30 cellular contexts compared by ENCODE assay signal in the genomic region with DNA sequence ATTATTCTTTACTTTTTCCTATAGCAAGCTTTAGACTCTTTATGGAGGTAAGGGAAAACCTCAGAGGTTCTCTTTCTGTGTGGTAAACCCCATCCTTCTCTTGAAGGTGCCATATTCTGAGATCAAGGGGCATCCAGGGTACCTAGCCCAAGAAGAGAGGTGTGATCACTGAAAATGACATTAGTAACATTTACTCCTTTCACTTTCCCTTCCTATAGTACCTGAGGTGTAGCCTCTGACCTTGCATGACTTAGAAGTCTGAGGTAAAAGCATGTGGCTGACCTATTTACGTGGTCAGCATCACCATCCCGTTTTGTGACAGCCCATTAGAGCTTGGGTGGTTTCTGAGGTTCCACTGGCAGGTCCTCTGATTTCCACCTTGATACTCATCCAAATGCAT. TPM values are rescaled to one million over a fixed set of nuclear protein-coding genes. Genes with fewer than 3 reads are reported as not detected.
A peak's percentile ranks its signal among the peaks of the same experiment; 100 is the strongest.
DNase-seq lines count a peak whose midpoint lies in the region; ATAC-seq, FAIRE-seq and TF ChIP-seq lines count a peak whose summit lies in the region.
"Had no signal": no experiment of that assay in that cellular context is flagged by ENCODE, and none has a peak within 500 bp of the region (broad histone marks: within the 10 kb centered on the region; RNA-seq: fewer than 3 reads in every experiment).

No MANE protein-coding gene starts in this region.

- intact Hi-C loops in lower leg skin (cut with DNase I; ENCODE audit: low total_unique reads), result no loop called here

- no peak for TF ChIP-seq RAD21 in H1 (IDR thresholded peaks at IDR 0.05 in 1 of 2, conservative IDR thresholded peaks at IDR 0.05 in 1 of 2; ENCODE audit: low read depth in 2 of 2, low read length in 2 of 2)

- H3K23ac ChIP-seq in H1 (ENCODE audit: insufficient read length), result no peak overlapping the region

- no peak for FAIRE-seq in H1 (lab: Jason Lieb, UNC)
- no peak for FAIRE-seq in urothelium cell line (lab: Jason Lieb, UNC)
- FAIRE-seq: colon, D721Med, GM12878 had no signal

- no peaks in the 10 kb centered on the region for H3K4me1 ChIP-seq in H1 (replicated peaks in 1 of 4; ENCODE audit: control insufficient read depth in 3 of 4, insufficient read depth in 4 of 4, low read length in 3 of 4)
- H3K4me1 ChIP-seq: breast epithelium had no signal

- no peaks in the 10 kb centered on the region for H3K27me3 ChIP-seq in H1 (replicated peaks in 1 of 4; ENCODE audit: control insufficient read depth in 3 of 4, extremely low read depth in 1 of 4, insufficient read depth in 3 of 4, low read length in 3 of 4)
- H3K27me3 ChIP-seq: breast epithelium, tibial nerve had no signal

- CTCF ChIA-PET in H1 (lab: Charles Lee; ENCODE audit: partially characterized antibody), result no interaction called here

- H3K9me3 Mint-ChIP-seq in activated naive CD4-positive, alpha-beta T cell treated with anti-CD3 and anti-CD28 coated beads, Interleukin-2, amount 50 U/mL, for 72 hours, result peaks cover 0 to 4% of the 10 kb centered on the region in 2 donors

- TF ChIP-seq POLR2A in H1 (IDR thresholded peaks at IDR 0.05; ENCODE audit: control extremely low read depth in 1 of 2, low read depth in 2 of 2, low read length in 2 of 2) (no peak), lower leg skin (IDR thresholded peaks at IDR 0.05) (no peak)

- no peaks in the 10 kb centered on the region; a peak in 1 of 4 replicates for H3K9me3 ChIP-seq in H1 (ENCODE audit: insufficient read depth in 2 of 2, low read depth in 1 of 2, low read length in 1 of 2)

- H4K8ac ChIP-seq in H1 (ENCODE audit: extremely low read depth, insufficient read depth, low read length), result no peak overlapping the region

- H3K4me3 ChIP-seq in H1 (ENCODE audit: extremely low read depth in 1 of 4, insufficient read depth in 2 of 4, low read depth in 3 of 4, low read length in 4 of 4) (no peak overlapping the region), lower leg skin (ENCODE audit: low read depth, poor library complexity, severe bottlenecking) (no peak overlapping the region)
- H3K4me3 ChIP-seq: breast epithelium, GM12878, skin epidermis, tibial nerve had no signal

- H3K36me3 Mint-ChIP-seq in activated naive CD4-positive, alpha-beta T cell treated with anti-CD3 and anti-CD28 coated beads, Interleukin-2, amount 50 U/mL, for 72 hours, result peaks cover 4 to 5% of the 10 kb centered on the region in 2 donors
- H3K36me3 Mint-ChIP-seq: activated CD8-positive, alpha-beta memory T cell treated with anti-CD3 and anti-CD28 coated beads, Interleukin-2, amount 10 ng/mL, durations not matched to agents 7 days and 5 days; CD4-positive, CD25-positive, alpha-beta regulatory T cell had no signal

- no peak overlapping the region for H2AFZ ChIP-seq in H1 (ENCODE audit: low read length)

- TF ChIP-seq CTCF in H1 (IDR thresholded peaks at IDR 0.05; ENCODE audit: control extremely low read depth in 1 of 3, insufficient read depth in 1 of 3, low read depth in 1 of 3, low read length in 3 of 3) (no peak), lower leg skin (IDR thresholded peaks at IDR 0.05) (no peak)

- no peak overlapping the region for H2BK120ac ChIP-seq in H1 (replicated peaks; ENCODE audit: low read depth, low read length)

- POLR2A ChIA-PET in H1 (lab: Charles Lee; ENCODE audit: partially characterized antibody), result no interaction called here

- no peak for TF ChIP-seq EP300 in H1 (IDR thresholded peaks at IDR 0.05; ENCODE audit: borderline replicate concordance in 1 of 2, low read depth in 2 of 2, low read length in 2 of 2)

- H2BK5ac ChIP-seq in H1 (ENCODE audit: low read depth, low read length), result no peak overlapping the region

- H3K18ac ChIP-seq in H1 (ENCODE audit: extremely low read depth, low read length), result no peak overlapping the region

- H3K79me1 ChIP-seq in H1 (ENCODE audit: low read depth, low read length), result no peaks in the 10 kb centered on the region

- H2BK12ac ChIP-seq in H1 (ENCODE audit: low read depth, low read length), result 0 out of 2 replicates have a peak overlapping the region, but pooled peaks have one; percentile 6

- peaks cover 0 to 3% (median 0%) of the 10 kb centered on the region in 4 experiments; a peak in 1 of 8 replicates for H3K36me3 ChIP-seq in H1 (ENCODE audit: control insufficient read depth in 2 of 4, insufficient read depth in 4 of 4, low read length in 3 of 4)
- H3K36me3 ChIP-seq: breast epithelium, tibial nerve had no signal

- no peak overlapping the region for H4K91ac ChIP-seq in H1 (replicated peaks; ENCODE audit: insufficient read length, low read length)

- 90% methylated on average over 2 of the region's 2 CpGs; no CpG with 5 or more reads in 1 of the 2 experiments for WGBS in H1 (ENCODE audit: extremely low coverage in 1 of 2, insufficient coverage in 1 of 2, insufficient read length in 1 of 2, insufficient replicate concordance in 2 of 2, low coverage in 1 of 2, low lambda C conversion rate in 2 of 2, missing lambda C conversion rate in 1 of 2), 2 experiments
- WGBS in lower leg skin, 2 donors, result 76 to 79% methylated on average over 2 of the region's 2 CpGs

- H2BK15ac ChIP-seq in H1 (ENCODE audit: low read length), result no peak overlapping the region

- no peaks in the 10 kb centered on the region for H3K79me2 ChIP-seq in H1 (ENCODE audit: control insufficient read depth in 1 of 2, insufficient read depth in 2 of 2, low read length in 2 of 2)

- no peak overlapping the region for H4K5ac ChIP-seq in H1 (ENCODE audit: insufficient read length, low read depth, low read length)

- H3K14ac ChIP-seq in H1 (ENCODE audit: insufficient read length), result no peak overlapping the region

- peak; percentile 53 to 61 for ATAC-seq in activated naive CD4-positive, alpha-beta T cell treated with anti-CD3 and anti-CD28 coated beads, Interleukin-2, amount 50 U/mL, for 72 hours
- peak; percentile 88 for ATAC-seq in GM21786 (IDR thresholded peaks at IDR 0.05; ENCODE audit: unreplicated experiment)
- peak; percentile 47 for ATAC-seq in HG03342 (IDR thresholded peaks at IDR 0.05; ENCODE audit: unreplicated experiment)
- ATAC-seq: activated CD8-positive, alpha-beta memory T cell treated with anti-CD3 and anti-CD28 coated beads, Interleukin-2, amount 10 ng/mL, durations not matched to agents 7 days and 5 days; activated T-cell treated with anti-CD3 and anti-CD28 coated beads, Interleukin-2, amount 50 U/mL, for 72 hours; GM12878; left lobe of liver; PC-3 had no signal

- H4K20me1 ChIP-seq in H1 (replicated peaks in 1 of 2; ENCODE audit: control insufficient read depth in 1 of 2, insufficient read depth in 2 of 2, low read length in 2 of 2), result no peaks in the 10 kb centered on the region

- no peak overlapping the region for H3K4me2 ChIP-seq in H1 (ENCODE audit: insufficient read depth in 1 of 2, low read depth in 2 of 2, low read length in 2 of 2)

- no peak overlapping the region for H3K27ac Mint-ChIP-seq in activated naive CD4-positive, alpha-beta T cell treated with anti-CD3 and anti-CD28 coated beads, Interleukin-2, amount 50 U/mL, for 72 hours
- H3K27ac Mint-ChIP-seq: activated CD8-positive, alpha-beta memory T cell treated with anti-CD3 and anti-CD28 coated beads, Interleukin-2, amount 10 ng/mL, durations not matched to agents 7 days and 5 days; activated T-cell treated with anti-CD3 and anti-CD28 coated beads, Interleukin-2, amount 50 U/mL, for 72 hours; CD4-positive, CD25-positive, alpha-beta regulatory T cell had no signal

- no peak overlapping the region for H3K27ac ChIP-seq in H1 (ENCODE audit: low read depth, low read length)
- H3K27ac ChIP-seq: breast epithelium, epithelial cell of prostate, skin epidermis, tibial nerve had no signal

- H3K9ac ChIP-seq in H1 (replicated peaks in 1 of 4; ENCODE audit: extremely low read depth in 1 of 4, low read depth in 3 of 4, low read length in 3 of 4), result no peak overlapping the region

- no peak overlapping the region for H3K4ac ChIP-seq in H1 (replicated peaks; ENCODE audit: insufficient read length, low read depth, low read length)

- H2BK20ac ChIP-seq in H1 (ENCODE audit: low read length), result no peak overlapping the region

- no peaks in the 10 kb centered on the region for H3K23me2 ChIP-seq in H1 (ENCODE audit: low read depth, low read length)

- no peak for DNase-seq in activated naive CD4-positive, alpha-beta T cell treated with anti-CD3 and anti-CD28 coated beads, Interleukin-2, amount 50 U/mL, for 72 hours (ENCODE audit: low spot score in 2 of 2)
- no peak for DNase-seq in activated naive CD4-positive, alpha-beta T cell (lab: John Stamatoyannopoulos, UW)
- DNase-seq in H1 (ENCODE audit: low read depth in 1 of 2, low spot score in 2 of 2), result no peak
- no peak for DNase-seq in lower leg skin (ENCODE audit: low spot score in 2 of 2)
- no peak for DNase-seq in NOMO-1 (lab: John Stamatoyannopoulos, UW; ENCODE audit: unreplicated experiment in 2 of 2)
- no peak for DNase-seq in urothelium cell line (ENCODE audit: low spot score)
- DNase-seq: activated CD8-positive, alpha-beta memory T cell treated with anti-CD3 and anti-CD28 coated beads, Interleukin-2, amount 10 ng/mL, durations not matched to agents 7 days and 5 days; activated naive CD4-positive, alpha-beta T cell treated with anti-CD3 and anti-CD28 coated beads, Interleukin-2, amount 50 U/mL, for 16 hours; activated T-cell treated with anti-CD3 and anti-CD28 coated beads, Interleukin-2, amount 50 U/mL, for 72 hours; CD4-positive, CD25-positive, alpha-beta regulatory T cell; effector CD8-positive, alpha-beta T cell; GOT3; mesenchymal stem cell; NCI-H1048; NCI-H1694 treated with DMSO at 0.1 percent for 48 hours; NCI-H2171; NCI-H510A; PC-3; Right ventricle myocardium superior; stimulated activated CD8-positive, alpha-beta memory T cell treated with anti-CD3 and anti-CD28 coated beads, Interleukin-4, amount 100 ng/mL, for 48 hours had no signal

- no peak overlapping the region for H3K56ac ChIP-seq in H1 (replicated peaks; ENCODE audit: insufficient read length, low read depth, low read length)

- no peak overlapping the region for H2AK5ac ChIP-seq in H1 (ENCODE audit: low read depth, low read length)

RNA-seq across cellular contexts. Expression of a gene that starts 25.7 kb away (rescaled TPM):
- 1 to 10 TPM in 1 of 2 donors, under 1 TPM in 1; 0.16 to 1.1 TPM for total RNA-seq in activated naive CD4-positive, alpha-beta T cell treated with anti-CD3 and anti-CD28 coated beads, Interleukin-2, amount 50 U/mL, for 72 hours
- total RNA-seq in H1 (2021; fragmentation: NEBNext Ultra II Directional; extraction: Animal tissue kit (Norgen Biotek cat#: 25700)), result 0.04 and 0.73 TPM in 2 replicates
- polyA plus RNA-seq in H1 (2011; rRNA removed), result 0.85 and 1.3 TPM in 2 replicates
- 0.53 TPM for polyA plus RNA-seq in H1 (2011; cell fraction: cytosol; rRNA removed)
- polyA plus RNA-seq in H1 (2011; cell fraction: nucleus; rRNA removed), result 0.67 TPM
- 0.31 to 0.73 TPM (median 0.40 TPM) in 4 replicates for polyA plus RNA-seq in H1 (2012, experiment 1 of 2)
- polyA plus RNA-seq in H1 (2012, experiment 2 of 2), result not detected
- 0.26 TPM for polyA plus RNA-seq in H1 (2013, experiment 1 of 2)
- 0.26 TPM for polyA plus RNA-seq in H1 (2013, experiment 2 of 2)
- 2.9 and 3.3 TPM in 2 replicates for polyA minus RNA-seq in H1 (2011; rRNA and poly(A)+ RNA removed)
- polyA minus RNA-seq in H1 (2011; cell fraction: cytosol; rRNA and poly(A)+ RNA removed), result 1.2 TPM
- 0.90 TPM for polyA minus RNA-seq in H1 (2011; cell fraction: nucleus; rRNA and poly(A)+ RNA removed)
- 10 to 100 TPM; 38.7 to 81.5 (median 55.9) TPM for total RNA-seq in lower leg skin
- total RNA-seq: CD4-positive, CD25-positive, alpha-beta regulatory T cell had no signal
- polyA plus RNA-seq: CD4-positive, CD25-positive, alpha-beta regulatory T cell had no signal

Comparison
In these comparisons a context has a peak if more than half of its experiments do, and no peak if none do; other contexts are left out.
1. RNA of a gene that starts 25.7 kb away (total RNA-seq): 38.7 to 81.5 TPM in lower leg skin; 0.16 to 1.1 TPM in activated naive CD4-positive, alpha-beta T cell treated with anti-CD3 and anti-CD28 coated beads, Interleukin-2, amount 50 U/mL, for 72 hours and 0.04 to 0.73 TPM in H1; every median in the first group is over 10 times any median in the second.
2. Peak in every context shown above with its lines, with median percentiles within 50 percentile points of each other: ATAC-seq.